ENCODE assay signal across 13 cellular contexts in the genomic region with DNA sequence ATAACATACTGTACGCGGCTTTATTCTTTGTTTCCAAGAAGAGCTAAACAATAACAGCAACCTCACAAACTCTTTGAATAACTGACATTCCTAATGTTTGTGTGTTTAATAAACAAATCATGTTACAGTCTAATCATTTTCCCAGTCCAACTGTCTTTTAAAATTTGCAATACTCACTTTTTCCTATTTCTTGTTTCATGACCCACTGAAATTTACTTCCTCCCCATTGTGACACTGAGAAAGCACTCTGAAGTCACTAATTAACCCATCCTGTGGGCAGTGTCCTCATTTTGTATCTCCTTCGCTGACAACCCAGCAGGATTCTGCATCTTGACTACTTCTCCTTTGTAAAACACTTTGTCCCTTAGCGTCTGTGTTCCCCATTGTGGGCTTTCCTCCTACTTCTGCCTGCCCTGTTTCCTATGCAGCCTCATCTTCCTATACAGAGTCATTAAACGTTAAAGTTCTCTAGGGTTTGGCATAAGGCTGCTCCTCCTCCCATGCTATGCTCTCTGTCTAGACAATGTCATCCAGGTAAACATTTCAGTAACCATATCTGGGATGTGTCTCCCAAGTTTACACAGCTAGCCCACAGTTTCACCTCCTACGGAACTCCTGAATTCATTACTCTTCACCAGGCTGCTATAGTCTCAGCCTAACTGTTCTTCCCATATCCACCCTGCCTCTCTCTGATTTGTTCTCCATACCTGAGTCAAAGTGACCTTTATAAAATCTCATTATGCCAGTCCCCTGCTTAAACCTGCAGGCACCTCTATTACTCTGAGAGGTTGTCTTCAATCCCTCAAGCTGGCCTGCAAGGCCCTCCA.
DNase-seq lines count a peak whose midpoint lies in the region; ATAC-seq, FAIRE-seq and TF ChIP-seq lines count a peak whose summit lies in the region.
"Had no signal": no experiment of that assay in that cellular context is flagged by ENCODE, and none has a peak within 500 bp of the region (broad histone marks: within the 10 kb centered on the region; RNA-seq: fewer than 3 reads in every experiment).

No MANE protein-coding gene starts in this region.

- no peaks in the 10 kb centered on the region for H3K9me3 ChIP-seq in SJSA1 (replicated peaks)
- no peaks in the 10 kb centered on the region for H3K9me3 ChIP-seq in keratinocyte (ENCODE audit: control insufficient read depth, low read depth, low read length)

- H3K4me3 ChIP-seq in SJSA1 (no peak overlapping the region), keratinocyte (ENCODE audit: control insufficient read depth in 2 of 3, extremely low read depth in 1 of 3, insufficient read depth in 2 of 3, low read depth in 1 of 3, low read length in 3 of 3) (no peak overlapping the region)

- ATAC-seq in HG03175 (IDR thresholded peaks at IDR 0.05; ENCODE audit: unreplicated experiment) (peak; percentile 46), GM21515 (IDR thresholded peaks at IDR 0.05; ENCODE audit: unreplicated experiment) (no peak)
- peak; percentile 73 to 85 for ATAC-seq in stimulated activated naive B cell treated with anti-CD40 and anti-IgM and Interleukin-4, amounts not matched to agents 10 μg/mL and 1 μg/mL and 100 μg/mL, for 72 hours (replicated peaks)

- no peaks in the 10 kb centered on the region for H3K36me3 Mint-ChIP-seq in stimulated activated naive B cell treated with anti-CD40 and anti-IgM and Interleukin-4, amounts not matched to agents 10 μg/mL and 1 μg/mL and 100 μg/mL, for 72 hours
- H3K36me3 Mint-ChIP-seq: mesothelial cell of epicardium had no signal

- H3K27me3 ChIP-seq in SJSA1 (replicated peaks) (no peaks in the 10 kb centered on the region), keratinocyte (ENCODE audit: control insufficient read depth, extremely low read depth, insufficient read depth, low read length) (no peaks in the 10 kb centered on the region)

- peak; percentile 56 to 89 for DNase-seq in SJSA1 (ENCODE audit: low read depth in 1 of 2, low spot score in 2 of 2)
- no peak for DNase-seq in keratinocyte (ENCODE audit: low read depth, low spot score)
- DNase-seq in stimulated activated naive B cell treated with anti-CD40 and anti-IgM and Interleukin-4, amounts not matched to agents 10 μg/mL and 1 μg/mL and 100 μg/mL, for 72 hours, result peak; percentile 4
- no peak for DNase-seq in HPDE6-E6E7 (ENCODE audit: extremely low spot score)
- no peak for DNase-seq in HEK293T (ENCODE audit: extremely low spot score)
- DNase-seq: activated CD4-positive, CD25-positive, alpha-beta regulatory T cell; caudate nucleus; glutamatergic neuron; stimulated activated CD4-positive, alpha-beta T cell treated with anti-CD3 and anti-CD28 coated beads, Interleukin-12 subunit alpha, Interleukin-12 subunit beta, amount 100 ng/mL, for 4 hours; stimulated activated naive CD4-positive, alpha-beta T cell treated with Interleukin-2 at 50 U/mL for 16 hours had no signal

- POLR2A ChIA-PET in HEK293T (lab: Yijun Ruan, JAX), result no interaction called here

- peak overlapping the region; percentile 97 for H2AFZ ChIP-seq in keratinocyte (ENCODE audit: control insufficient read depth, low read length)

- no peaks in the 10 kb centered on the region for H3K9me3 Mint-ChIP-seq in stimulated activated naive B cell treated with anti-CD40 and anti-IgM and Interleukin-4, amounts not matched to agents 10 μg/mL and 1 μg/mL and 100 μg/mL, for 72 hours
- H3K9me3 Mint-ChIP-seq: mesothelial cell of epicardium had no signal

- H3K4me2 ChIP-seq in keratinocyte (ENCODE audit: control insufficient read depth, extremely low read depth, insufficient read depth, low read depth, low read length), result peak overlapping the region; percentile 29

- peak; percentile 53 for FAIRE-seq in keratinocyte (lab: Jason Lieb, UNC)

- no peaks in the 10 kb centered on the region for H3K9me1 ChIP-seq in keratinocyte (ENCODE audit: control insufficient read depth, extremely low read depth, insufficient read depth, low read length)

- H3K4me1 ChIP-seq in SJSA1 (replicated peaks) (peaks cover 90% of the 10 kb centered on the region), keratinocyte (ENCODE audit: control insufficient read depth, extremely low read depth, insufficient read depth, low read length) (peaks cover 17% of the 10 kb centered on the region)

- no peaks in the 10 kb centered on the region; the same call in 1 of the 2 replicates for H3K36me3 ChIP-seq in SJSA1
- no peaks in the 10 kb centered on the region for H3K36me3 ChIP-seq in keratinocyte (ENCODE audit: control insufficient read depth in 2 of 2, extremely low read depth in 1 of 2, insufficient read depth in 2 of 2, low read length in 2 of 2)

- H4K20me1 ChIP-seq in keratinocyte (ENCODE audit: control insufficient read depth, extremely low read depth, insufficient read depth, low read length), result no peaks in the 10 kb centered on the region

- H3K4me3 Mint-ChIP-seq in stimulated activated naive B cell treated with anti-CD40 and anti-IgM and Interleukin-4, amounts not matched to agents 10 μg/mL and 1 μg/mL and 100 μg/mL, for 72 hours, result no peak overlapping the region
- H3K4me3 Mint-ChIP-seq: mesothelial cell of epicardium had no signal

- H3K27ac Mint-ChIP-seq in stimulated activated naive B cell treated with anti-CD40 and anti-IgM and Interleukin-4, amounts not matched to agents 10 μg/mL and 1 μg/mL and 100 μg/mL, for 72 hours, result no peak overlapping the region
- H3K27ac Mint-ChIP-seq: mesothelial cell of epicardium had no signal

- peaks cover 17 to 30% of the 10 kb centered on the region in 2 donors for H3K4me1 Mint-ChIP-seq in stimulated activated naive B cell treated with anti-CD40 and anti-IgM and Interleukin-4, amounts not matched to agents 10 μg/mL and 1 μg/mL and 100 μg/mL, for 72 hours

- no peaks in the 10 kb centered on the region for H3K79me2 ChIP-seq in keratinocyte (ENCODE audit: control insufficient read depth, insufficient read depth, low read length)

- H3K27ac ChIP-seq in SJSA1 (peak overlapping the region; percentile 97), keratinocyte (ENCODE audit: control insufficient read depth, insufficient read depth, low read length) (peak overlapping the region; percentile 25)

- CTCF ChIA-PET in HEK293T (lab: Yijun Ruan, JAX), result no interaction called here

- no peak overlapping the region for H3K9ac ChIP-seq in keratinocyte (ENCODE audit: control insufficient read depth, extremely low read depth, insufficient read depth, low read length)

- no peak for TF ChIP-seq CTCF in keratinocyte (optimal IDR thresholded peaks at IDR 0.05 in 1 of 3, IDR thresholded peaks at IDR 0.05 in 1 of 3, conservative IDR thresholded peaks at IDR 0.05 in 1 of 3; ENCODE audit: extremely low read depth in 1 of 3, insufficient read depth in 2 of 3, low read length in 3 of 3)

- dilution Hi-C loops in keratinocyte (cut with MboI; ENCODE audit: extremely low pct_ligation_motif_present, low sequenced_read_pairs), result no loop called here

- peaks cover 0 to 3% of the 10 kb centered on the region in 2 donors for H3K27me3 Mint-ChIP-seq in stimulated activated naive B cell treated with anti-CD40 and anti-IgM and Interleukin-4, amounts not matched to agents 10 μg/mL and 1 μg/mL and 100 μg/mL, for 72 hours

TF ChIP-seq in HEK293T, 16 proteins besides CTCF, POLR2A, EP300 and RAD21:
- TF ChIP-seq ZNF384 (IDR thresholded peaks at IDR 0.05), result no peak
- no peak for TF ChIP-seq SUZ12 (IDR thresholded peaks at IDR 0.05)
- TF ChIP-seq FOXA1 (IDR thresholded peaks at IDR 0.05), result no peak
- TF ChIP-seq HDGF (IDR thresholded peaks at IDR 0.05; ENCODE audit: borderline replicate concordance), result no peak
- TF ChIP-seq ARNT (IDR thresholded peaks at IDR 0.05), result no peak
- no peak for TF ChIP-seq FOXM1 (IDR thresholded peaks at IDR 0.05; ENCODE audit: borderline replicate concordance)
- TF ChIP-seq ELF4 (IDR thresholded peaks at IDR 0.05), result no peak
- TF ChIP-seq LEF1 (IDR thresholded peaks at IDR 0.05; ENCODE audit: borderline replicate concordance), result no peak
- TF ChIP-seq SP1 (IDR thresholded peaks at IDR 0.05), result no peak
- TF ChIP-seq NFRKB (IDR thresholded peaks at IDR 0.05), result no peak
- TF ChIP-seq CTBP1 (IDR thresholded peaks at IDR 0.05; ENCODE audit: borderline replicate concordance), result no peak
- no peak for TF ChIP-seq PKNOX1 (IDR thresholded peaks at IDR 0.05)
- no peak for TF ChIP-seq FOXK2 (IDR thresholded peaks at IDR 0.05)
- TF ChIP-seq TARDBP (IDR thresholded peaks at IDR 0.05), result no peak
- no peak for TF ChIP-seq BHLHE40 (IDR thresholded peaks at IDR 0.05; ENCODE audit: borderline replicate concordance)
- TF ChIP-seq L3MBTL2 (conservative IDR thresholded peaks at IDR 0.05), result no peak

Comparison
In these comparisons a context has a peak if more than half of its experiments do, and no peak if none do; other contexts are left out.
1. DNase-seq: peak in SJSA1 (2 of 2) and stimulated activated naive B cell treated with anti-CD40 and anti-IgM and Interleukin-4, amounts not matched to agents 10 μg/mL and 1 μg/mL and 100 μg/mL, for 72 hours (single experiment); none in keratinocyte (single experiment), HPDE6-E6E7 (single experiment) and HEK293T (single experiment).